In genomic region chr11:113894421-113894996, GRCh38 we compare ENCODE assay signal across 14 cellular contexts. TPM values are rescaled to one million over a fixed set of nuclear protein-coding genes. Genes with fewer than 3 reads are reported as not detected.
DNase-seq lines count a peak whose midpoint lies in the region; ATAC-seq and TF ChIP-seq lines count a peak whose summit lies in the region.
"Had no signal": no experiment of that assay in that cellular context is flagged by ENCODE, and none has a peak within 500 bp of the region (broad histone marks: within the 10 kb centered on the region; RNA-seq: fewer than 3 reads in every experiment).

No MANE protein-coding gene starts in this region.

- TF ChIP-seq CTCF in cardiac muscle cell (IDR thresholded peaks at IDR 0.05; ENCODE audit: low read depth, low read length), result no peak
- TF ChIP-seq CTCF in WERI-Rb-1 (IDR thresholded peaks at IDR 0.05; ENCODE audit: low read depth, low read length), result no peak
- no peak for TF ChIP-seq CTCF in chondrocyte (IDR thresholded peaks at IDR 0.05)

- no peaks in the 10 kb centered on the region for H3K9me3 ChIP-seq in cardiac muscle cell (ENCODE audit: low read depth)
- no peaks in the 10 kb centered on the region for H3K9me3 ChIP-seq in WERI-Rb-1 (ENCODE audit: severe bottlenecking)
- H3K9me3 ChIP-seq: suprapubic skin had no signal

- no peaks in the 10 kb centered on the region for H3K36me3 Mint-ChIP-seq in chondrocyte (ENCODE audit: low read depth)

- no peak overlapping the region for H3K4me3 Mint-ChIP-seq in chondrocyte (ENCODE audit: unreplicated experiment)

- H3K4me3 ChIP-seq in cardiac muscle cell (no peak overlapping the region), WERI-Rb-1 (ENCODE audit: low read depth, low read length) (no peak overlapping the region)
- H3K4me3 ChIP-seq: suprapubic skin had no signal

- H3K36me3 ChIP-seq in cardiac muscle cell (no peaks in the 10 kb centered on the region), WERI-Rb-1 (no peaks in the 10 kb centered on the region)
- H3K36me3 ChIP-seq: suprapubic skin had no signal

- no peaks in the 10 kb centered on the region for H3K9me3 Mint-ChIP-seq in chondrocyte (ENCODE audit: low read depth)

- H3K27ac ChIP-seq in cardiac muscle cell, result peak overlapping the region; percentile 90
- H3K27ac ChIP-seq in WERI-Rb-1, result peak overlapping the region; percentile 26
- H3K27ac ChIP-seq: suprapubic skin had no signal

- no peak overlapping the region for H3K27ac Mint-ChIP-seq in chondrocyte (ENCODE audit: unreplicated experiment)

- peak; percentile 57 for ATAC-seq in HG02884 (IDR thresholded peaks at IDR 0.05; ENCODE audit: unreplicated experiment)
- ATAC-seq in HG02973 (IDR thresholded peaks at IDR 0.05; ENCODE audit: unreplicated experiment), result no peak

- DNase-seq in cardiac muscle cell (ENCODE audit: low read depth in 1 of 2, low spot score in 1 of 2), result peak; percentile 45 to 85
- no peak for DNase-seq in cardiac septum (ENCODE audit: low spot score)
- no peak for DNase-seq in WERI-Rb-1
- no peak for DNase-seq in chondrocyte (ENCODE audit: low spot score)
- no peak for DNase-seq in NCI-H2196 (lab: John Stamatoyannopoulos, UW; ENCODE audit: unreplicated experiment)
- DNase-seq in SHP77 treated with DMSO at 0.1 percent for 48 hours (lab: John Stamatoyannopoulos, UW), result no peak
- DNase-seq: amygdala; DND-41; effector memory CD4-positive, alpha-beta T cell; NCI-H1694 had no signal

- H3K4me1 Mint-ChIP-seq in chondrocyte (ENCODE audit: low read depth), result peaks cover 9% of the 10 kb centered on the region

- H3K4me1 ChIP-seq in cardiac muscle cell (ENCODE audit: low read depth), result peaks cover 34% of the 10 kb centered on the region
- H3K4me1 ChIP-seq: suprapubic skin had no signal

- peaks cover 14% of the 10 kb centered on the region for H3K27me3 Mint-ChIP-seq in chondrocyte (ENCODE audit: low read depth)

- no peaks in the 10 kb centered on the region for H3K27me3 ChIP-seq in cardiac muscle cell
- no peaks in the 10 kb centered on the region for H3K27me3 ChIP-seq in WERI-Rb-1 (ENCODE audit: insufficient read depth, low read depth, severe bottlenecking)
- H3K27me3 ChIP-seq: suprapubic skin had no signal

- intact Hi-C loops in cardiac septum (cut with DNase I), result loop anchor here (10.0 kb wide), 2 partner anchors 100 to 130 kb away; no protein-coding TSS in a partner anchor

RNA-seq across cellular contexts. Expression of gene HTR3B, which starts 10.1 kb away (rescaled TPM):
- total RNA-seq in cardiac muscle cell, result not detected in 2 replicates
- not detected in 2 replicates for polyA plus RNA-seq in cardiac muscle cell
- not detected for total RNA-seq in cardiac septum
- not detected in 3 replicates for total RNA-seq in chondrocyte
- total RNA-seq: lung microvascular endothelial cell, suprapubic skin had no signal

RNA-seq across cellular contexts. Expression of gene USP28, which starts 19.1 kb away (rescaled TPM):
- total RNA-seq in cardiac muscle cell (95.9 and 148 TPM in 2 replicates), cardiac septum (139 TPM), chondrocyte (27.0 to 34.1 TPM (median 33.3 TPM) in 3 replicates)
- polyA plus RNA-seq in cardiac muscle cell, result 99.2 and 105 TPM in 2 replicates

Comparison
In these comparisons a context has a peak if more than half of its experiments do, and no peak if none do; other contexts are left out.
1. DNase-seq: peak in cardiac muscle cell (2 of 2); none in cardiac septum (single experiment), WERI-Rb-1 (single experiment), chondrocyte (single experiment), NCI-H2196 (single experiment) and SHP77 treated with DMSO at 0.1 percent for 48 hours (single experiment).